Comparison of ENCODE assay signal across 19 cellular contexts in the genomic region with DNA sequence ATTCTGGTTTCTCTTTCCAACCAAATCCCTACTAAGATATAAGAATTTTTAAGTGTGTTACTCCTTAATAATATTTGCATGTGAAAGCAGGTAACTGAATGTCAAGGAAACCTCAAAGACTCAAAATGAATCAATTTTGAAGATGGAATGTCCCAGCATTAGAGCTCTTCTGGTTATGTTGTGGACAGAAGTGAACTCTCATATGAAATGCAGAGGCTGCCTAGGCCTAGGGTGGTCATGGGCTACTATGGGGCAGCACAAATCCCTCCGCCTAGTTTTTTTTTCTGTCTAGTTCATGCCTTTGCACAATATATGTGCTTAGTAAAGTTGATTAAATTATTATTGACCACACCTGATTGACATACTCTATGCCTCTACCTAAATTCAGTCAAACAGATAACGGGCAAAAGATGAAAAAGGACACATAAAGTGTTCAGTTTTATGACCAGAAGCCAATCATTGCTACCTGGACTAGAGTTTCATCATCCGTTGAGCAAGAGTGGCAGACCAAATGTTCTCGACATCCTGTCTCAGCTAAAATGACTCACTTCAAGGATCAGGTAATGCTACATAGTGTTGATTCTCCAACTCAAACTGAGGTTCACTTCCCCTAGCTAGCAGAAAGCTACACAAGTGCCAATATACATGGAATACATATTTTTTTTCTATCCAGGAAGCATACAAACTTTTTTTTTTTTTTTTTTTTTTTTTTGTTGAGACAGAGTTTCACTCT.
DNase-seq lines count a peak whose midpoint lies in the region; ATAC-seq and TF ChIP-seq lines count a peak whose summit lies in the region.
"Had no signal": no experiment of that assay in that cellular context is flagged by ENCODE, and none has a peak within 500 bp of the region (broad histone marks: within the 10 kb centered on the region; RNA-seq: fewer than 3 reads in every experiment).

No MANE protein-coding gene starts in this region.

- in situ Hi-C loops in ACHN (cut with HindIII; ENCODE audit: low pct_ligation_motif_present, low pct_unique_long_range_greater_than_20kb, low sequenced_read_pairs): no loop called here

- H3K4me3 ChIP-seq in RWPE2 (ENCODE audit: severe bottlenecking) (no peak overlapping the region), left ventricle myocardium inferior (no peak overlapping the region)
- H3K4me3 ChIP-seq: adrenal gland, colonic mucosa, lower lobe of right lung, tibial artery had no signal

- H3K27me3 ChIP-seq in RWPE2 (ENCODE audit: insufficient read depth, poor library complexity, severe bottlenecking) (no peaks in the 10 kb centered on the region), left ventricle myocardium inferior (ENCODE audit: low read depth) (no peaks in the 10 kb centered on the region)
- H3K27me3 ChIP-seq: adrenal gland, colonic mucosa, tibial artery had no signal

- H3K9me3 ChIP-seq in RWPE2 (ENCODE audit: severe bottlenecking) (no peaks in the 10 kb centered on the region), left ventricle myocardium inferior (replicated peaks) (no peaks in the 10 kb centered on the region)
- H3K9me3 ChIP-seq: adrenal gland, colonic mucosa, lower lobe of right lung, tibial artery had no signal

- POLR2A ChIA-PET in activated naive CD8-positive, alpha-beta T cell treated with anti-CD3 and anti-CD28 coated beads, Interleukin-2, amount 10 ng/mL, durations not matched to agents 7 days and 5 days (lab: Charles Lee): interaction anchor here (0.6 to 0.9 kb wide), 3 partner anchors 15 to 180 kb away, joined by 3 to 4 read pairs (median 3); no protein-coding TSS in a partner anchor

- peak; percentile 85 to 86 for ATAC-seq in activated naive CD4-positive, alpha-beta T cell treated with anti-CD3 and anti-CD28 coated beads, Interleukin-2, amount 50 U/mL, for 72 hours
- peak; percentile 97 for ATAC-seq in RWPE2 (ENCODE audit: low read depth)
- peak; percentile 90 for ATAC-seq in activated naive CD8-positive, alpha-beta T cell treated with anti-CD3 and anti-CD28 coated beads, Interleukin-2, amount 10 ng/mL, durations not matched to agents 7 days and 5 days (ENCODE audit: low read depth)
- peak; percentile 76 for ATAC-seq in stimulated activated effector memory CD8-positive, alpha-beta T cell treated with anti-CD3 and anti-CD28 coated beads, Interleukin-12 subunit alpha, Interleukin-12 subunit beta, amount 100 ng/mL, for 72 hours
- ATAC-seq: lower lobe of right lung; Right ventricle myocardium inferior; stimulated activated naive B cell treated with anti-CD40 and anti-IgM and Interleukin-4, amounts not matched to agents 10 μg/mL and 1 μg/mL and 100 μg/mL, for 72 hours had no signal

- H3K27ac ChIP-seq in RWPE2 (ENCODE audit: poor library complexity, severe bottlenecking) (peak overlapping the region; percentile 12), left ventricle myocardium inferior (replicated peaks) (no peak overlapping the region)
- H3K27ac ChIP-seq: adrenal gland, colonic mucosa, lower lobe of right lung, tibial artery had no signal

- intact Hi-C loops in left ventricle myocardium inferior (cut with micrococcal nuclease): no loop called here

- TF ChIP-seq CTCF in RWPE2 (IDR thresholded peaks at IDR 0.05; ENCODE audit: poor library complexity, severe bottlenecking) (no peak), left ventricle myocardium inferior (IDR thresholded peaks at IDR 0.05; ENCODE audit: borderline replicate concordance) (no peak)

- peaks cover 0 to 2% of the 10 kb centered on the region in 2 donors for H3K9me3 Mint-ChIP-seq in activated naive CD4-positive, alpha-beta T cell treated with anti-CD3 and anti-CD28 coated beads, Interleukin-2, amount 50 U/mL, for 72 hours
- H3K9me3 Mint-ChIP-seq in activated naive CD8-positive, alpha-beta T cell treated with anti-CD3 and anti-CD28 coated beads, Interleukin-2, amount 10 ng/mL, durations not matched to agents 7 days and 5 days: peaks cover 4% of the 10 kb centered on the region
- H3K9me3 Mint-ChIP-seq in stimulated activated effector memory CD8-positive, alpha-beta T cell treated with anti-CD3 and anti-CD28 coated beads, Interleukin-12 subunit alpha, Interleukin-12 subunit beta, amount 100 ng/mL, for 72 hours: no peaks in the 10 kb centered on the region

- H3K4me1 Mint-ChIP-seq in activated naive CD8-positive, alpha-beta T cell treated with anti-CD3 and anti-CD28 coated beads, Interleukin-2, amount 10 ng/mL, durations not matched to agents 7 days and 5 days: peaks cover 23% of the 10 kb centered on the region
- peaks cover 6% of the 10 kb centered on the region for H3K4me1 Mint-ChIP-seq in stimulated activated effector memory CD8-positive, alpha-beta T cell treated with anti-CD3 and anti-CD28 coated beads, Interleukin-12 subunit alpha, Interleukin-12 subunit beta, amount 100 ng/mL, for 72 hours
- H3K4me1 Mint-ChIP-seq: stimulated activated naive B cell treated with anti-CD40 and anti-IgM and Interleukin-4, amounts not matched to agents 10 μg/mL and 1 μg/mL and 100 μg/mL, for 72 hours had no signal

- H3K4me1 ChIP-seq in RWPE2 (ENCODE audit: insufficient read depth, poor library complexity, severe bottlenecking) (peaks cover 13% of the 10 kb centered on the region), left ventricle myocardium inferior (no peaks in the 10 kb centered on the region)
- H3K4me1 ChIP-seq: adrenal gland, colonic mucosa, lower lobe of right lung, tibial artery had no signal

- H3K27me3 Mint-ChIP-seq in activated naive CD8-positive, alpha-beta T cell treated with anti-CD3 and anti-CD28 coated beads, Interleukin-2, amount 10 ng/mL, durations not matched to agents 7 days and 5 days: no peaks in the 10 kb centered on the region
- H3K27me3 Mint-ChIP-seq: progenitor cell of endocrine pancreas; stimulated activated naive B cell treated with anti-CD40 and anti-IgM and Interleukin-4, amounts not matched to agents 10 μg/mL and 1 μg/mL and 100 μg/mL, for 72 hours had no signal

- no peak overlapping the region for H3K4me3 Mint-ChIP-seq in activated naive CD8-positive, alpha-beta T cell treated with anti-CD3 and anti-CD28 coated beads, Interleukin-2, amount 10 ng/mL, durations not matched to agents 7 days and 5 days
- no peak overlapping the region for H3K4me3 Mint-ChIP-seq in stimulated activated effector memory CD8-positive, alpha-beta T cell treated with anti-CD3 and anti-CD28 coated beads, Interleukin-12 subunit alpha, Interleukin-12 subunit beta, amount 100 ng/mL, for 72 hours
- H3K4me3 Mint-ChIP-seq: stimulated activated naive B cell treated with anti-CD40 and anti-IgM and Interleukin-4, amounts not matched to agents 10 μg/mL and 1 μg/mL and 100 μg/mL, for 72 hours had no signal

- DNase-seq in activated naive CD4-positive, alpha-beta T cell treated with anti-CD3 and anti-CD28 coated beads, Interleukin-2, amount 50 U/mL, for 72 hours (ENCODE audit: low spot score in 2 of 2): peak in 1 of 2 donors; percentile 31
- no peak for DNase-seq in activated naive CD4-positive, alpha-beta T cell treated with anti-CD3 and anti-CD28 coated beads, Interleukin-2, amount 50 U/mL, for 16 hours
- no peak for DNase-seq in RWPE2 (ENCODE audit: low spot score)
- DNase-seq in activated naive CD8-positive, alpha-beta T cell treated with anti-CD3 and anti-CD28 coated beads, Interleukin-2, amount 10 ng/mL, durations not matched to agents 7 days and 5 days: no peak
- DNase-seq in stimulated activated effector memory CD8-positive, alpha-beta T cell treated with anti-CD3 and anti-CD28 coated beads, Interleukin-12 subunit alpha, Interleukin-12 subunit beta, amount 100 ng/mL, for 72 hours (ENCODE audit: low spot score in 2 of 2): no peak
- DNase-seq in left ventricle myocardium inferior: no peak
- DNase-seq in ACHN: no peak
- no peak for DNase-seq in stimulated activated naive CD4-positive, alpha-beta T cell treated with Interleukin-2 at 50 U/mL for 16 hours (lab: John Stamatoyannopoulos, UW)
- DNase-seq: adrenal gland; colonic mucosa; GF-D8; KG1; lower lobe of right lung; NCI-H146; NCI-H748 treated with DMSO at 0.1 percent for 48 hours; stimulated activated naive B cell treated with anti-CD40 and anti-IgM and Interleukin-4, amounts not matched to agents 10 μg/mL and 1 μg/mL and 100 μg/mL, for 72 hours; tibial artery had no signal

- peak overlapping the region; percentile 79 to 89 for H3K27ac Mint-ChIP-seq in activated naive CD4-positive, alpha-beta T cell treated with anti-CD3 and anti-CD28 coated beads, Interleukin-2, amount 50 U/mL, for 72 hours
- peak overlapping the region; percentile 87 for H3K27ac Mint-ChIP-seq in activated naive CD8-positive, alpha-beta T cell treated with anti-CD3 and anti-CD28 coated beads, Interleukin-2, amount 10 ng/mL, durations not matched to agents 7 days and 5 days
- no peak overlapping the region for H3K27ac Mint-ChIP-seq in stimulated activated effector memory CD8-positive, alpha-beta T cell treated with anti-CD3 and anti-CD28 coated beads, Interleukin-12 subunit alpha, Interleukin-12 subunit beta, amount 100 ng/mL, for 72 hours
- H3K27ac Mint-ChIP-seq: progenitor cell of endocrine pancreas; stimulated activated naive B cell treated with anti-CD40 and anti-IgM and Interleukin-4, amounts not matched to agents 10 μg/mL and 1 μg/mL and 100 μg/mL, for 72 hours had no signal

- H3K36me3 Mint-ChIP-seq in activated naive CD4-positive, alpha-beta T cell treated with anti-CD3 and anti-CD28 coated beads, Interleukin-2, amount 50 U/mL, for 72 hours: peaks cover 1 to 21% of the 10 kb centered on the region in 2 donors
- H3K36me3 Mint-ChIP-seq in activated naive CD8-positive, alpha-beta T cell treated with anti-CD3 and anti-CD28 coated beads, Interleukin-2, amount 10 ng/mL, durations not matched to agents 7 days and 5 days: peaks cover 8% of the 10 kb centered on the region
- no peaks in the 10 kb centered on the region for H3K36me3 Mint-ChIP-seq in stimulated activated effector memory CD8-positive, alpha-beta T cell treated with anti-CD3 and anti-CD28 coated beads, Interleukin-12 subunit alpha, Interleukin-12 subunit beta, amount 100 ng/mL, for 72 hours

- H3K36me3 ChIP-seq in RWPE2 (ENCODE audit: low read depth): no peaks in the 10 kb centered on the region
- H3K36me3 ChIP-seq in left ventricle myocardium inferior: no peaks in the 10 kb centered on the region
- H3K36me3 ChIP-seq: adrenal gland, colonic mucosa, lower lobe of right lung, tibial artery had no signal
